ENCODE assay signal across 8 cellular contexts in the genomic region with DNA sequence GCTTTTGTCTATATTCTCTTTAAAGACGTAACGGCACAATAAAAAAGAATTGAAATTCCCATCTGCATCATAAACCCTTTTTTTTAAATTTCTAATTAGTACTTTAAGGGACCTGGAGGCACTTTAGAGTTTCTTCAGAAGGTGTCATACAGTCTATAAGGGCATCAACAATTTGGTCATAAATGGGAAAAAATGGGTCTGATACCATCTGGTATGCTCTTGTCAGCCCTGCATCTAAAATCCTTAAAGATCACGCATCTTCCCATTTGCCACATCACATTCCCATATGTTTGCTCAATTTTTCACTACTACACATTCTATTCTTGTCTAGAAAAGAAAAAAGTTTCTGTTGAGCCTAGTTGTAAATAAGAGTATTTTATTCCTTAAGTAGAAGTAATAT.
"Had no signal": no experiment of that assay in that cellular context is flagged by ENCODE, and none has a peak within 500 bp of the region (broad histone marks: within the 10 kb centered on the region; RNA-seq: fewer than 3 reads in every experiment).

No MANE protein-coding gene starts in this region.

- DNase-seq: GDM1, GF-D8 had no signal

- H3K4me3 ChIP-seq: GM12878 had no signal

- FAIRE-seq: G401.6, GM12878, GM12891, GM12892, GM18507, GM19239 had no signal

- ATAC-seq: GM12878 had no signal
